In genomic region chr18:79578396-79579260, GRCh38 we compare ENCODE assay signal across 19 cellular contexts.
DNase-seq lines count a peak whose midpoint lies in the region; ATAC-seq, FAIRE-seq and TF ChIP-seq lines count a peak whose summit lies in the region.
"Had no signal": no experiment of that assay in that cellular context is flagged by ENCODE, and none has a peak within 500 bp of the region (broad histone marks: within the 10 kb centered on the region; RNA-seq: fewer than 3 reads in every experiment).

No MANE protein-coding gene starts in this region.

- no peaks in the 10 kb centered on the region for H3K9me2 ChIP-seq in GM23248 (ENCODE audit: insufficient read depth)

- H3K4me1 Mint-ChIP-seq in endodermal cell: no peaks in the 10 kb centered on the region
- peaks cover 5% of the 10 kb centered on the region for H3K4me1 Mint-ChIP-seq in activated T-helper 2 cell treated with anti-CD3 and anti-CD28 coated beads, Interferon-gamma antibody, Interleukin-2, Interleukin-4, amounts not matched to agents 10 μg/mL and 5 μg/mL and 100 μg/mL, durations not matched to agents 14 hours and 24 hours and 36 hours (ENCODE audit: low read depth)
- H3K4me1 Mint-ChIP-seq: stimulated activated effector memory CD8-positive, alpha-beta T cell treated with anti-CD3 and anti-CD28 coated beads, Interleukin-12 subunit alpha, Interleukin-12 subunit beta, amount 100 ng/mL, for 72 hours had no signal

- H3K4me3 ChIP-seq in GM23248 (no peak overlapping the region), endodermal cell (ENCODE audit: low read length) (no peak overlapping the region), pancreas (no peak overlapping the region)
- H3K4me3 ChIP-seq: A549, adrenal gland, tibial artery had no signal

- no peak for TF ChIP-seq CTCF in endodermal cell (conservative IDR thresholded peaks at IDR 0.05)
- TF ChIP-seq CTCF in pancreas (IDR thresholded peaks at IDR 0.05): no peak

- H3F3A ChIP-seq in GM23248 (ENCODE audit: insufficient read depth): no peaks in the 10 kb centered on the region; the same call in 1 of the 2 replicates

- no peaks in the 10 kb centered on the region for H3K36me3 Mint-ChIP-seq in endodermal cell (ENCODE audit: low read depth)
- H3K36me3 Mint-ChIP-seq in activated T-helper 2 cell treated with anti-CD3 and anti-CD28 coated beads, Interferon-gamma antibody, Interleukin-2, Interleukin-4, amounts not matched to agents 10 μg/mL and 5 μg/mL and 100 μg/mL, durations not matched to agents 14 hours and 24 hours and 36 hours (ENCODE audit: low read depth): no peaks in the 10 kb centered on the region
- H3K36me3 Mint-ChIP-seq: stimulated activated effector memory CD8-positive, alpha-beta T cell treated with anti-CD3 and anti-CD28 coated beads, Interleukin-12 subunit alpha, Interleukin-12 subunit beta, amount 100 ng/mL, for 72 hours had no signal

- no peaks in the 10 kb centered on the region for H3K27me3 Mint-ChIP-seq in endodermal cell (ENCODE audit: insufficient read depth)
- no peaks in the 10 kb centered on the region for H3K27me3 Mint-ChIP-seq in activated T-helper 2 cell treated with anti-CD3 and anti-CD28 coated beads, Interferon-gamma antibody, Interleukin-2, Interleukin-4, amounts not matched to agents 10 μg/mL and 5 μg/mL and 100 μg/mL, durations not matched to agents 14 hours and 24 hours and 36 hours (ENCODE audit: low read depth)
- H3K27me3 Mint-ChIP-seq: activated CD4-positive, alpha-beta T cell treated with anti-CD3 and anti-CD28 coated beads, Interleukin-2, amount 10 ng/mL, durations not matched to agents 24 days and 14 days had no signal

- ATAC-seq in pancreas (peak in 2 of 4 donors; percentile 6 to 20), HG02588 (IDR thresholded peaks at IDR 0.05; ENCODE audit: unreplicated experiment) (no peak)
- ATAC-seq: A549 had no signal

- no peaks in the 10 kb centered on the region for H3K79me2 ChIP-seq in GM23248 (ENCODE audit: insufficient read depth)

- no peaks in the 10 kb centered on the region for H3K36me3 ChIP-seq in GM23248 (ENCODE audit: low read depth)
- no peaks in the 10 kb centered on the region for H3K36me3 ChIP-seq in endodermal cell (ENCODE audit: control insufficient read depth, insufficient read depth, low read length)
- H3K36me3 ChIP-seq in pancreas: no peaks in the 10 kb centered on the region
- H3K36me3 ChIP-seq: adrenal gland, tibial artery had no signal

- H3K9me3 ChIP-seq in GM23248 (ENCODE audit: low read depth): no peaks in the 10 kb centered on the region
- H3K9me3 ChIP-seq in endodermal cell (ENCODE audit: control insufficient read depth, low read length): no peaks in the 10 kb centered on the region
- no peaks in the 10 kb centered on the region for H3K9me3 ChIP-seq in pancreas
- H3K9me3 ChIP-seq: A549, adrenal gland had no signal

- H2AFZ ChIP-seq in GM23248: no peak overlapping the region

- WGBS in GM23248 (ENCODE audit: low coverage in 1 of 2, low lambda C conversion rate in 2 of 2, missing lambda C conversion rate in 2 of 2), 2 experiments: 79 to 81% methylated on average over 26 to 27 of the region's 27 CpGs
- WGBS in endodermal cell (ENCODE audit: insufficient coverage in 1 of 2, insufficient read length in 1 of 2), 2 experiments: 93 to 96% methylated on average over 22 to 27 of the region's 27 CpGs
- 62 to 65% methylated on average over 27 of the region's 27 CpGs for WGBS in pancreas, 2 donors

- peaks cover 5% of the 10 kb centered on the region for H3K9me3 Mint-ChIP-seq in endodermal cell
- no peaks in the 10 kb centered on the region for H3K9me3 Mint-ChIP-seq in activated T-helper 2 cell treated with anti-CD3 and anti-CD28 coated beads, Interferon-gamma antibody, Interleukin-2, Interleukin-4, amounts not matched to agents 10 μg/mL and 5 μg/mL and 100 μg/mL, durations not matched to agents 14 hours and 24 hours and 36 hours
- H3K9me3 Mint-ChIP-seq: activated CD4-positive, alpha-beta T cell treated with anti-CD3 and anti-CD28 coated beads, Interleukin-2, amount 10 ng/mL, durations not matched to agents 24 days and 14 days had no signal

- no peak for FAIRE-seq in pancreas (lab: Jason Lieb, UNC)
- FAIRE-seq: A549, GM12892, TTC549 had no signal

- no peak overlapping the region for H3K27ac ChIP-seq in GM23248
- no peak overlapping the region for H3K27ac ChIP-seq in endodermal cell (ENCODE audit: low read depth, low read length)
- no peak overlapping the region for H3K27ac ChIP-seq in pancreas
- H3K27ac ChIP-seq: A549, adrenal gland, tibial artery had no signal

- H3K27ac Mint-ChIP-seq in endodermal cell: no peak overlapping the region
- no peak overlapping the region for H3K27ac Mint-ChIP-seq in activated T-helper 2 cell treated with anti-CD3 and anti-CD28 coated beads, Interferon-gamma antibody, Interleukin-2, Interleukin-4, amounts not matched to agents 10 μg/mL and 5 μg/mL and 100 μg/mL, durations not matched to agents 14 hours and 24 hours and 36 hours
- H3K27ac Mint-ChIP-seq: activated CD4-positive, alpha-beta T cell treated with anti-CD3 and anti-CD28 coated beads, Interleukin-2, amount 10 ng/mL, durations not matched to agents 24 days and 14 days; stimulated activated effector memory CD8-positive, alpha-beta T cell treated with anti-CD3 and anti-CD28 coated beads, Interleukin-12 subunit alpha, Interleukin-12 subunit beta, amount 100 ng/mL, for 72 hours had no signal

- H3K27me3 ChIP-seq in GM23248 (replicated peaks; ENCODE audit: insufficient read depth) (0 out of 2 replicates have a peak, but pooled peaks cover 3% of the 10 kb centered on the region), endodermal cell (ENCODE audit: control insufficient read depth, insufficient read depth, low read length, poor library complexity, severe bottlenecking) (no peaks in the 10 kb centered on the region), pancreas (no peaks in the 10 kb centered on the region)
- H3K27me3 ChIP-seq: adrenal gland, tibial artery had no signal

- H3K4me3 Mint-ChIP-seq in endodermal cell: no peak overlapping the region
- no peak overlapping the region for H3K4me3 Mint-ChIP-seq in activated T-helper 2 cell treated with anti-CD3 and anti-CD28 coated beads, Interferon-gamma antibody, Interleukin-2, Interleukin-4, amounts not matched to agents 10 μg/mL and 5 μg/mL and 100 μg/mL, durations not matched to agents 14 hours and 24 hours and 36 hours (ENCODE audit: low read depth)
- H3K4me3 Mint-ChIP-seq: activated CD4-positive, alpha-beta T cell treated with anti-CD3 and anti-CD28 coated beads, Interleukin-2, amount 10 ng/mL, durations not matched to agents 24 days and 14 days; stimulated activated effector memory CD8-positive, alpha-beta T cell treated with anti-CD3 and anti-CD28 coated beads, Interleukin-12 subunit alpha, Interleukin-12 subunit beta, amount 100 ng/mL, for 72 hours had no signal

- intact Hi-C loops in pancreas (cut with DNase I): no loop called here
- intact Hi-C loops in activated T-helper 2 cell treated with anti-CD3 and anti-CD28 coated beads, Interferon-gamma antibody, Interleukin-2, Interleukin-4, amounts not matched to agents 10 μg/mL and 5 μg/mL and 100 μg/mL, durations not matched to agents 14 hours and 24 hours and 36 hours (cut with micrococcal nuclease): no loop called here

- H3K9ac ChIP-seq in GM23248 (no peak overlapping the region), endodermal cell (ENCODE audit: extremely low read depth, low read length, poor library complexity, severe bottlenecking) (no peak overlapping the region)

- DNase-seq in activated CD4-positive, CD25-positive, alpha-beta regulatory T cell treated with anti-CD3 and anti-CD28 coated beads, Interleukin-2, amount 50 U/mL, for 72 hours: peak; percentile 26
- no peak for DNase-seq in activated CD4-positive, CD25-positive, alpha-beta regulatory T cell (lab: John Stamatoyannopoulos, UW)
- DNase-seq in GM23248: peak; percentile 6
- peak; percentile 30 for DNase-seq in endodermal cell
- DNase-seq in pancreas: peak in 4 of 6 donors; percentile 20 to 55 (median 43)
- DNase-seq in activated T-helper 2 cell treated with anti-CD3 and anti-CD28 coated beads, Interferon-gamma antibody, Interleukin-2, Interleukin-4, amounts not matched to agents 10 μg/mL and 5 μg/mL and 100 μg/mL, durations not matched to agents 14 hours and 24 hours and 36 hours (ENCODE audit: low spot score): no peak
- DNase-seq in NCI-H2171 (lab: John Stamatoyannopoulos, UW): no peak
- DNase-seq: activated CD4-positive, alpha-beta T cell treated with anti-CD3 and anti-CD28 coated beads, Interleukin-2, amount 10 ng/mL, durations not matched to agents 24 days and 14 days; activated T-cell treated with anti-CD3 and anti-CD28 coated beads for 4 hours; adrenal gland; C1 segment of cervical spinal cord; NCI-H2227 treated with DMSO at 0.1 percent for 48 hours; NK-92 treated with Interleukin-12 subunit alpha and Interleukin-12 subunit beta, amount 100 ng/mL, for 24 hours had no signal

- H3K4me1 ChIP-seq in GM23248 (ENCODE audit: insufficient read depth): no peaks in the 10 kb centered on the region
- no peaks in the 10 kb centered on the region for H3K4me1 ChIP-seq in endodermal cell (ENCODE audit: control insufficient read depth, insufficient read depth, low read length)
- peaks cover 12 to 23% (median 21%) of the 10 kb centered on the region in 3 donors for H3K4me1 ChIP-seq in pancreas
- H3K4me1 ChIP-seq: A549 had no signal

- H4K20me1 ChIP-seq in GM23248 (ENCODE audit: insufficient read depth): no peaks in the 10 kb centered on the region

- no peak overlapping the region for H3K4me2 ChIP-seq in GM23248 (ENCODE audit: unreplicated experiment)
- H3K4me2 ChIP-seq: A549 had no signal

- in situ Hi-C loops in GM23248 (cut with MboI): no loop called here

Comparison
In these comparisons a context has a peak if more than half of its experiments do, and no peak if none do; other contexts are left out.
1. DNase-seq: peak in activated CD4-positive, CD25-positive, alpha-beta regulatory T cell treated with anti-CD3 and anti-CD28 coated beads, Interleukin-2, amount 50 U/mL, for 72 hours (single experiment), GM23248 (single experiment), endodermal cell (single experiment) and pancreas (4 of 6); none in activated CD4-positive, CD25-positive, alpha-beta regulatory T cell (0 of 4), activated T-helper 2 cell treated with anti-CD3 and anti-CD28 coated beads, Interferon-gamma antibody, Interleukin-2, Interleukin-4, amounts not matched to agents 10 μg/mL and 5 μg/mL and 100 μg/mL, durations not matched to agents 14 hours and 24 hours and 36 hours (single experiment) and NCI-H2171 (single experiment).